Comparison of ENCODE assay signal across 8 cellular contexts in genomic region chr11:67482275-67482735, GRCh38. TPM values are rescaled to one million over a fixed set of nuclear protein-coding genes. Genes with fewer than 3 reads are reported as not detected.
DNase-seq lines count a peak whose midpoint lies in the region; ATAC-seq, FAIRE-seq and TF ChIP-seq lines count a peak whose summit lies in the region.

No MANE protein-coding gene starts in this region.

- no peak for TF ChIP-seq POLR2A in GM12878 (IDR thresholded peaks at IDR 0.05; ENCODE audit: low read depth, low read length)

- DNase-seq in GM12878 (ENCODE audit: low read depth, low spot score) (no peak), HuH-7.5 (ENCODE audit: low spot score) (no peak), middle frontal gyrus (ENCODE audit: extremely low spot score, low spot score) (no peak), AG20443 (ENCODE audit: low spot score) (no peak)

- WGBS in GM12878 (ENCODE audit: insufficient coverage, insufficient replicate concordance, low lambda C conversion rate, missing lambda C conversion rate): under 1% methylated on average over 18 of the region's 18 CpGs

- H4K20me1 ChIP-seq in KMS-11 (ENCODE audit: insufficient read depth) (no peaks in the 10 kb centered on the region), GM12878 (ENCODE audit: control insufficient read depth, insufficient read depth) (no peaks in the 10 kb centered on the region)

- no peak for ATAC-seq in GM12878
- no peak for ATAC-seq in HG03469 (IDR thresholded peaks at IDR 0.05; ENCODE audit: unreplicated experiment)

- H3K36me3 ChIP-seq in KMS-11 (ENCODE audit: insufficient read depth) (no peaks in the 10 kb centered on the region), GM12878 (ENCODE audit: control insufficient read depth in 2 of 2, insufficient read depth in 2 of 2, low read length in 1 of 2) (no peaks in the 10 kb centered on the region; a peak in 1 of 4 replicates), mucosa of stomach (ENCODE audit: control insufficient read depth, insufficient read depth, low read length) (no peaks in the 10 kb centered on the region)

- H3K4me3 ChIP-seq in KMS-11 (IDR thresholded peaks at IDR 0.05; ENCODE audit: insufficient read depth, low read depth, low read length): no peak overlapping the region
- peak overlapping the region; percentile 67 for H3K4me3 ChIP-seq in GM12878
- peak overlapping the region; percentile 75 for H3K4me3 ChIP-seq in mucosa of stomach (ENCODE audit: low read length)

- H3K4me1 ChIP-seq in KMS-11 (ENCODE audit: low read depth, poor library complexity, severe bottlenecking) (peaks cover 7% of the 10 kb centered on the region), GM12878 (ENCODE audit: control insufficient read depth, insufficient read depth, low read length) (peaks cover 35% of the 10 kb centered on the region), mucosa of stomach (ENCODE audit: control insufficient read depth, insufficient read depth, low read length) (peaks cover 23% of the 10 kb centered on the region)

- H3K9ac ChIP-seq in KMS-11 (peak overlapping the region; percentile 51; the same call in 1 of the 2 replicates), GM12878 (ENCODE audit: control insufficient read depth, insufficient read depth, low read length) (peak overlapping the region; percentile 76), mucosa of stomach (ENCODE audit: low read length) (peak overlapping the region; percentile 77)

- H3K4me2 ChIP-seq in KMS-11: peak overlapping the region; percentile 77
- H3K4me2 ChIP-seq in GM12878 (ENCODE audit: control insufficient read depth, insufficient read depth): peak overlapping the region; percentile 80

- no peaks in the 10 kb centered on the region for H3K79me2 ChIP-seq in KMS-11 (ENCODE audit: insufficient read depth, low read depth)
- peaks cover 30% of the 10 kb centered on the region for H3K79me2 ChIP-seq in GM12878 (ENCODE audit: control insufficient read depth, insufficient read depth, low read length)

- no peak for TF ChIP-seq EP300 in GM12878 (IDR thresholded peaks at IDR 0.05; ENCODE audit: borderline replicate concordance in 1 of 2, control insufficient read depth in 1 of 2, low read depth in 2 of 2, low read length in 2 of 2)

- intact Hi-C loops in GM12878 (cut with micrococcal nuclease; ENCODE audit: unreplicated experiment): loop anchor here (2.0 to 10.0 kb wide), 2 partner anchors 80 to 218 kb away; partner anchors contain the start of gene GRK2

- POLR2A ChIA-PET in GM12878 (lab: Charles Lee): interaction anchor here (0.7 to 6.8 kb wide), 11 partner anchors 14 to 127 kb away, joined by 3 to 112 read pairs (median 4); partner anchors contain the start of genes PPP1CA, PTPRCAP, TBC1D10C and TMEM134

- no peak for TF ChIP-seq RAD21 in GM12878 (IDR thresholded peaks at IDR 0.05; ENCODE audit: insufficient read depth, low read depth, low read length)

- in situ Hi-C loops in GM12878 (cut with MboI): no loop called here

- H3K27ac ChIP-seq in C4-2B: peak overlapping the region; percentile 64
- no peak overlapping the region for H3K27ac ChIP-seq in KMS-11
- H3K27ac ChIP-seq in GM12878 (ENCODE audit: control insufficient read depth, insufficient read depth): peak overlapping the region; percentile 70

- SMC1A ChIA-PET in GM12878 (lab: Charles Lee; ENCODE audit: uncharacterized antibody, unreplicated experiment): interaction anchor here (0.8 to 6.2 kb wide), 5 partner anchors 14 to 81 kb away, joined by 4 to 43 read pairs (median 4); partner anchors contain the start of genes PPP1CA, PTPRCAP and TMEM134

- no peak for TF ChIP-seq CTCF in C4-2B (conservative IDR thresholded peaks at IDR 0.05)
- no peak for TF ChIP-seq CTCF in KMS-11 (conservative IDR thresholded peaks at IDR 0.05; ENCODE audit: low read depth, low read length)
- no peak for TF ChIP-seq CTCF in GM12878 (IDR thresholded peaks at IDR 0.05 in 2 of 3, conservative IDR thresholded peaks at IDR 0.05 in 1 of 3; ENCODE audit: control insufficient read depth in 2 of 3, extremely low read depth in 1 of 3, insufficient read depth in 1 of 3, low read depth in 3 of 3, low read length in 3 of 3)

- CTCF ChIA-PET in GM12878 (lab: Yijun Ruan, JAX): interaction anchor here (0.6 to 6.7 kb wide), 8 partner anchors 13 to 1170 kb away, joined by 3 to 37 read pairs (median 4); partner anchors contain the start of genes PPP1CA, PTPRCAP, TBC1D10C and TMEM134

- H3K27me3 ChIP-seq in KMS-11 (ENCODE audit: insufficient read depth, low read depth): peaks cover 20% of the 10 kb centered on the region; the same call in 1 of the 2 replicates
- no peaks in the 10 kb centered on the region for H3K27me3 ChIP-seq in GM12878 (replicated peaks in 1 of 2; ENCODE audit: control insufficient read depth in 2 of 2, insufficient read depth in 2 of 2, low read length in 1 of 2)
- no peaks in the 10 kb centered on the region for H3K27me3 ChIP-seq in mucosa of stomach (ENCODE audit: control insufficient read depth, insufficient read depth, low read length)

- FAIRE-seq in GM12878 (lab: Jason Lieb, UNC): no peak

- H2AFZ ChIP-seq in KMS-11 (ENCODE audit: low read depth): peak overlapping the region; percentile 88
- H2AFZ ChIP-seq in GM12878 (ENCODE audit: control insufficient read depth, low read depth, low read length): peak overlapping the region; percentile 74

- RAD21 ChIA-PET in GM12878 (lab: Charles Lee; ENCODE audit: unreplicated experiment): interaction anchor here (0.6 to 6.9 kb wide), 9 partner anchors 14 to 129 kb away, joined by 3 to 95 read pairs (median 4); partner anchors contain the start of genes PITPNM1, POLD4, PPP1CA and PTPRCAP

- H3K9me3 ChIP-seq in GM12878 (replicated peaks; ENCODE audit: control insufficient read depth, insufficient read depth, low read length) (no peaks in the 10 kb centered on the region), mucosa of stomach (ENCODE audit: control insufficient read depth, low read length) (no peaks in the 10 kb centered on the region)

- BruUV-seq in GM12878 (replicated peaks; lab: Mats Ljungman, UMichigan): TSS peak; percentile 91

RNA-seq across cellular contexts. Expression of gene AIP, which starts 0.5 kb away (rescaled TPM):
- 36.0 and 38.7 TPM in 2 replicates for total RNA-seq in GM12878 (2013; cell fraction: nucleolus; rRNA removed)
- total RNA-seq in GM12878 (2014; rRNA removed) (135 and 139 TPM in 2 replicates), GM12878 (2014; rRNA removed; fragmentation: Illumina TruSeq; extraction: Trizol) (67.2 and 67.6 TPM in 2 replicates), GM12878 (2021) (128 and 129 TPM in 2 replicates)
- polyA plus RNA-seq in GM12878 (2011; ENCODE audit: low read depth): 103 TPM
- polyA plus RNA-seq in GM12878 (2011; rRNA removed) (77.2 and 144 TPM in 2 replicates), GM12878 (2014; fragmentation: Illumina TruSeq; extraction: Trizol) (20.7 and 47.5 TPM in 2 replicates), GM12878 (2014; fragmentation: Nextera tagmentation; extraction: Ambion mirVana) (10 to 100 TPM; 12.6 to 29.7 TPM), GM12878 (2014; rRNA removed) (164 and 168 TPM in 2 replicates), GM12878 (2016; fragmentation: Nextera tagmentation; extraction: Ambion mirVana) (100 to 1,000 TPM; 103 to 105 TPM)
- 217 and 298 TPM in 2 replicates for polyA plus RNA-seq in GM12878 (2011; cell fraction: cytosol; rRNA removed)
- 166 and 189 TPM in 2 replicates for polyA plus RNA-seq in GM12878 (2011; cell fraction: nucleus; rRNA removed)
- 118 and 132 TPM in 2 replicates for polyA plus RNA-seq in GM12878 (2012)
- 109 and 173 TPM in 2 replicates for polyA minus RNA-seq in GM12878 (2011; rRNA and poly(A)+ RNA removed)
- 53.0 and 57.6 TPM in 2 replicates for polyA minus RNA-seq in GM12878 (2011; cell fraction: cytosol; rRNA and poly(A)+ RNA removed)
- polyA minus RNA-seq in GM12878 (2011; cell fraction: nucleus; rRNA and poly(A)+ RNA removed): 30.3 and 38.4 TPM in 2 replicates

RNA-seq across cellular contexts. Expression of gene TMEM134, which starts 13.3 kb away (rescaled TPM):
- total RNA-seq in GM12878 (2013; cell fraction: nucleolus; rRNA removed): 35.2 and 57.3 TPM in 2 replicates
- total RNA-seq in GM12878 (2014; rRNA removed) (20.0 and 30.5 TPM in 2 replicates), GM12878 (2014; rRNA removed; fragmentation: Illumina TruSeq; extraction: Trizol) (10.6 and 12.0 TPM in 2 replicates), GM12878 (2021) (42.5 and 45.0 TPM in 2 replicates)
- 7.9 TPM for polyA plus RNA-seq in GM12878 (2011; ENCODE audit: low read depth)
- polyA plus RNA-seq in GM12878 (2011; rRNA removed) (10.8 and 25.0 TPM in 2 replicates), GM12878 (2014; fragmentation: Illumina TruSeq; extraction: Trizol) (2.0 and 11.2 TPM in 2 replicates), GM12878 (2014; fragmentation: Nextera tagmentation; extraction: Ambion mirVana) (1 to 10 TPM; 1.6 to 7.0 TPM), GM12878 (2014; rRNA removed) (90.7 and 93.8 TPM in 2 replicates), GM12878 (2016; fragmentation: Nextera tagmentation; extraction: Ambion mirVana) (10 to 100 TPM; 58.9 to 64.3 TPM)
- 93.1 and 93.6 TPM in 2 replicates for polyA plus RNA-seq in GM12878 (2011; cell fraction: cytosol; rRNA removed)
- polyA plus RNA-seq in GM12878 (2011; cell fraction: nucleus; rRNA removed): 59.5 and 70.8 TPM in 2 replicates
- polyA plus RNA-seq in GM12878 (2012): 43.8 and 59.2 TPM in 2 replicates
- polyA minus RNA-seq in GM12878 (2011; rRNA and poly(A)+ RNA removed): 3.1 and 14.1 TPM in 2 replicates
- 11.1 and 11.8 TPM in 2 replicates for polyA minus RNA-seq in GM12878 (2011; cell fraction: cytosol; rRNA and poly(A)+ RNA removed)
- 8.7 and 14.6 TPM in 2 replicates for polyA minus RNA-seq in GM12878 (2011; cell fraction: nucleus; rRNA and poly(A)+ RNA removed)

RNA-seq across cellular contexts. Expression of gene PITPNM1, which starts 22.9 kb away (rescaled TPM):
- 57.2 and 68.9 TPM in 2 replicates for total RNA-seq in GM12878 (2013; cell fraction: nucleolus; rRNA removed)
- total RNA-seq in GM12878 (2014; rRNA removed) (28.3 and 47.4 TPM in 2 replicates), GM12878 (2014; rRNA removed; fragmentation: Illumina TruSeq; extraction: Trizol) (10.5 and 13.7 TPM in 2 replicates), GM12878 (2021) (56.8 and 60.9 TPM in 2 replicates)
- 17.4 TPM for polyA plus RNA-seq in GM12878 (2011; ENCODE audit: low read depth)
- polyA plus RNA-seq in GM12878 (2011; rRNA removed) (13.7 and 16.9 TPM in 2 replicates), GM12878 (2014; fragmentation: Illumina TruSeq; extraction: Trizol) (5.8 and 16.1 TPM in 2 replicates), GM12878 (2014; fragmentation: Nextera tagmentation; extraction: Ambion mirVana) (under 1 TPM; 0.11 to 0.49 TPM), GM12878 (2014; rRNA removed) (43.7 and 46.0 TPM in 2 replicates), GM12878 (2016; fragmentation: Nextera tagmentation; extraction: Ambion mirVana) (10 to 100 TPM; 15.6 to 19.5 TPM)
- 18.3 and 31.5 TPM in 2 replicates for polyA plus RNA-seq in GM12878 (2011; cell fraction: cytosol; rRNA removed)
- polyA plus RNA-seq in GM12878 (2011; cell fraction: nucleus; rRNA removed): 105 and 147 TPM in 2 replicates
- 26.5 and 30.4 TPM in 2 replicates for polyA plus RNA-seq in GM12878 (2012)
- 11.9 and 25.0 TPM in 2 replicates for polyA minus RNA-seq in GM12878 (2011; rRNA and poly(A)+ RNA removed)
- polyA minus RNA-seq in GM12878 (2011; cell fraction: cytosol; rRNA and poly(A)+ RNA removed): 11.5 and 19.1 TPM in 2 replicates
- polyA minus RNA-seq in GM12878 (2011; cell fraction: nucleus; rRNA and poly(A)+ RNA removed): 14.1 and 28.2 TPM in 2 replicates

RNA-seq across cellular contexts. Expression of gene CDK2AP2, which starts 25.7 kb away (rescaled TPM):
- 7.6 and 8.2 TPM in 2 replicates for total RNA-seq in GM12878 (2013; cell fraction: nucleolus; rRNA removed)
- 36.2 and 45.5 TPM in 2 replicates for total RNA-seq in GM12878 (2014; rRNA removed)
- total RNA-seq in GM12878 (2014; rRNA removed; fragmentation: Illumina TruSeq; extraction: Trizol): 17.2 and 19.2 TPM in 2 replicates
- 58.8 and 60.7 TPM in 2 replicates for total RNA-seq in GM12878 (2021)
- 22.0 TPM for polyA plus RNA-seq in GM12878 (2011; ENCODE audit: low read depth)
- 6.7 and 15.9 TPM in 2 replicates for polyA plus RNA-seq in GM12878 (2011; rRNA removed)
- 61.6 and 74.5 TPM in 2 replicates for polyA plus RNA-seq in GM12878 (2011; cell fraction: cytosol; rRNA removed)
- polyA plus RNA-seq in GM12878 (2011; cell fraction: nucleus; rRNA removed): 39.1 and 49.9 TPM in 2 replicates
- 48.2 and 49.0 TPM in 2 replicates for polyA plus RNA-seq in GM12878 (2012)
- 5.8 and 36.3 TPM in 2 replicates for polyA plus RNA-seq in GM12878 (2014; fragmentation: Illumina TruSeq; extraction: Trizol)
- polyA plus RNA-seq in GM12878 (2014; fragmentation: Nextera tagmentation; extraction: Ambion mirVana): 10 to 100 TPM in 1 of 2 experiments, 1 to 10 TPM in 1; 8.0 to 18.0 TPM
- 51.4 and 55.4 TPM in 2 replicates for polyA plus RNA-seq in GM12878 (2014; rRNA removed)
- polyA plus RNA-seq in GM12878 (2016; fragmentation: Nextera tagmentation; extraction: Ambion mirVana): 100 to 1,000 TPM; 150 to 177 TPM
- polyA minus RNA-seq in GM12878 (2011; rRNA and poly(A)+ RNA removed): 11.6 and 24.7 TPM in 2 replicates
- polyA minus RNA-seq in GM12878 (2011; cell fraction: cytosol; rRNA and poly(A)+ RNA removed): 19.1 and 23.9 TPM in 2 replicates
- polyA minus RNA-seq in GM12878 (2011; cell fraction: nucleus; rRNA and poly(A)+ RNA removed): 20.6 and 28.2 TPM in 2 replicates

RNA-seq across cellular contexts. Expression of gene CABP4, which starts 27.2 kb away (rescaled TPM):
- 5.1 and 6.4 TPM in 2 replicates for total RNA-seq in GM12878 (2013; cell fraction: nucleolus; rRNA removed)
- total RNA-seq in GM12878 (2014; rRNA removed): not detected in 2 replicates
- total RNA-seq in GM12878 (2014; rRNA removed; fragmentation: Illumina TruSeq; extraction: Trizol): 0.13 and 0.18 TPM in 2 replicates
- 0.41 and 0.69 TPM in 2 replicates for total RNA-seq in GM12878 (2021)
- 0.30 TPM for polyA plus RNA-seq in GM12878 (2011; ENCODE audit: low read depth)
- polyA plus RNA-seq in GM12878 (2011; rRNA removed): 0.27 and 0.55 TPM in 2 replicates
- 0.04 and 0.12 TPM in 2 replicates for polyA plus RNA-seq in GM12878 (2011; cell fraction: cytosol; rRNA removed)
- polyA plus RNA-seq in GM12878 (2011; cell fraction: nucleus; rRNA removed): 0.79 and 0.94 TPM in 2 replicates
- polyA plus RNA-seq in GM12878 (2012): 0.51 and 0.84 TPM in 2 replicates
- polyA plus RNA-seq in GM12878 (2014; fragmentation: Illumina TruSeq; extraction: Trizol): 0.04 and 0.44 TPM in 2 replicates
- under 1 TPM; 0.05 to 0.06 TPM for polyA plus RNA-seq in GM12878 (2014; fragmentation: Nextera tagmentation; extraction: Ambion mirVana)
- polyA plus RNA-seq in GM12878 (2014; rRNA removed): 0.15 and 0.19 TPM in 2 replicates
- under 1 TPM in 1 of 2 experiments, not detected in 1; 0.15 TPM for polyA plus RNA-seq in GM12878 (2016; fragmentation: Nextera tagmentation; extraction: Ambion mirVana)
- not detected in 2 replicates for polyA minus RNA-seq in GM12878 (2011; rRNA and poly(A)+ RNA removed)
- not detected in 2 replicates for polyA minus RNA-seq in GM12878 (2011; cell fraction: cytosol; rRNA and poly(A)+ RNA removed)
- 0.29 TPM in 1 of 2 replicates, not detected in the other for polyA minus RNA-seq in GM12878 (2011; cell fraction: nucleus; rRNA and poly(A)+ RNA removed)
